ENCODE assay signal across 1 cellular context in the genomic region with DNA sequence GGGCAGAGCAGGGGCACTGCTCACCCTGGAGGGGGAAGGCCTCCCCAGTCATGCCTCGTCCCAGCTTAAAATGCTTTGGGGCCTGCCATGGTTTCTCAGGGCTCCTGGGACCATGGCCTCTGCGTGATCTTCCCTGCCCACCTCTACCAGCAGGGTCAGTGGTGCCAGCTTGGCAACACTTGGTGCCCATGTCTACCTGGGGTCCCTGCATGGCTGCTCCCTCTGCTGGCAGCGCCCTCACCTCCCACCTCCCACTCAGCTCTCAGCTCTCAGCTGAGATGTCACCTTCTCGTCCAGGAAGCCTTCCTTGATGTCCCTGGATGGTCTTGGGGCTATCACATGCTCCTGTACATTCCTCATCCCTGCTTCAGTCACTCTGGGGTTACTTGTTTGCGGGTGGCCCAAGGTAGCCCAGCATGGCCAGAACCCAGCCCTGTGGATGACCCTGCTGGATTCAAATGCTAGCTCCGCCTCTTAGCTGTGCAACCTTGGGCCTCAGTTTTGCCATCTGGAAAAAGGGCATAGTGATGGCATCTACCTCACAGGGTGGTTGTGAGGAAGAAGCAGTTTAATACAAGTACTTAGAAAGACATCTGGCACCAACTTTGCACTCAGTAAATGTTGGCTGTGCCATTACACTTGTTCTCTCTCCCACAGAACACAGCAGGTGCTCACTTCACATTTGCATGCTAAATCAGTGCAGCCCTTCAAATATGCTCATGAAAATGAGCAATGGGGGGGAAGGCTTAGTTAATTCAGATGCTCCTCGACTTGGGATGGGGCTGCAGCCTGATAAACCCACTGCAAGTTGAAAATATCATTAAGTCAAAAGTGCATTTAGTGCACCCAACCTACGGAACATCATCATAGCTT.
TF ChIP-seq lines count a peak whose summit lies in the region.

No MANE protein-coding gene starts in this region.

TF ChIP-seq in IMR-90, 13 proteins besides CTCF, POLR2A, EP300 and RAD21:
- TF ChIP-seq RFX5 (IDR thresholded peaks at IDR 0.05; ENCODE audit: low read depth, low read length) (no peak), MXI1 (IDR thresholded peaks at IDR 0.05; ENCODE audit: borderline replicate concordance, low read depth, low read length) (no peak), FOS (IDR thresholded peaks at IDR 0.05; ENCODE audit: low read depth, low read length) (no peak), MAFK (IDR thresholded peaks at IDR 0.05; ENCODE audit: low read depth, low read length) (no peak), BHLHE40 (IDR thresholded peaks at IDR 0.05; ENCODE audit: low read depth, low read length) (no peak), CEBPB (IDR thresholded peaks at IDR 0.05; ENCODE audit: low read depth, low read length) (no peak), MAZ (IDR thresholded peaks at IDR 0.05; ENCODE audit: borderline replicate concordance, low read depth, low read length) (no peak), SMC3 (IDR thresholded peaks at IDR 0.05; ENCODE audit: low read depth, low read length) (no peak), CHD1 (IDR thresholded peaks at IDR 0.05; ENCODE audit: low read depth, low read length) (no peak), RCOR1 (IDR thresholded peaks at IDR 0.05; ENCODE audit: insufficient replicate concordance, low read length) (no peak), NFE2L2 (IDR thresholded peaks at IDR 0.05; ENCODE audit: low read depth, low read length) (no peak)
- TF ChIP-seq, protein P1, sequence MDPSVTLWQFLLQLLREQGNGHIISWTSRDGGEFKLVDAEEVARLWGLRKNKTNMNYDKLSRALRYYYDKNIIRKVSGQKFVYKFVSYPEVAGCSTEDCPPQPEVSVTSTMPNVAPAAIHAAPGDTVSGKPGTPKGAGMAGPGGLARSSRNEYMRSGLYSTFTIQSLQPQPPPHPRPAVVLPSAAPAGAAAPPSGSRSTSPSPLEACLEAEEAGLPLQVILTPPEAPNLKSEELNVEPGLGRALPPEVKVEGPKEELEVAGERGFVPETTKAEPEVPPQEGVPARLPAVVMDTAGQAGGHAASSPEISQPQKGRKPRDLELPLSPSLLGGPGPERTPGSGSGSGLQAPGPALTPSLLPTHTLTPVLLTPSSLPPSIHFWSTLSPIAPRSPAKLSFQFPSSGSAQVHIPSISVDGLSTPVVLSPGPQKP (IDR thresholded peaks at IDR 0.05; ENCODE audit: borderline replicate concordance, low read depth, low read length): no peak
- TF ChIP-seq, protein P2, sequence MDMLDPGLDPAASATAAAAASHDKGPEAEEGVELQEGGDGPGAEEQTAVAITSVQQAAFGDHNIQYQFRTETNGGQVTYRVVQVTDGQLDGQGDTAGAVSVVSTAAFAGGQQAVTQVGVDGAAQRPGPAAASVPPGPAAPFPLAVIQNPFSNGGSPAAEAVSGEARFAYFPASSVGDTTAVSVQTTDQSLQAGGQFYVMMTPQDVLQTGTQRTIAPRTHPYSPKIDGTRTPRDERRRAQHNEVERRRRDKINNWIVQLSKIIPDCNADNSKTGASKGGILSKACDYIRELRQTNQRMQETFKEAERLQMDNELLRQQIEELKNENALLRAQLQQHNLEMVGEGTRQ (IDR thresholded peaks at IDR 0.05; ENCODE audit: low read depth, low read length): no peak
TF ChIP-seq in IMR-90: peak in this region for 0.
